Comparison of ENCODE assay signal across 14 cellular contexts in genomic region chr14:50978888-50979287, GRCh38. TPM values are rescaled to one million over a fixed set of nuclear protein-coding genes. Genes with fewer than 3 reads are reported as not detected.
A peak's percentile ranks its signal among the peaks of the same experiment; 100 is the strongest.
DNase-seq lines count a peak whose midpoint lies in the region; ATAC-seq, FAIRE-seq and TF ChIP-seq lines count a peak whose summit lies in the region.
"Had no signal": no experiment of that assay in that cellular context is flagged by ENCODE, and none has a peak within 500 bp of the region (broad histone marks: within the 10 kb centered on the region; RNA-seq: fewer than 3 reads in every experiment).

No MANE protein-coding gene starts in this region.

- no peak for TF ChIP-seq CTCF in HepG2 (CRISPR knock-in tag; IDR thresholded peaks at IDR 0.05)

- TF ChIP-seq POLR2A in GM12891 (IDR thresholded peaks at IDR 0.05; ENCODE audit: low read depth, low read length) (no peak), HepG2 (IDR thresholded peaks at IDR 0.05; ENCODE audit: insufficient read depth in 1 of 2, low read depth in 2 of 2, low read length in 2 of 2) (no peak)

- no peak overlapping the region for H3K9ac ChIP-seq in HepG2 (ENCODE audit: insufficient read depth, low read depth, low read length)

- TF ChIP-seq EP300 in HepG2 (IDR thresholded peaks at IDR 0.05; ENCODE audit: low read depth in 2 of 2, low read length in 2 of 2) (no peak), HepG2 (CRISPR knock-in tag; IDR thresholded peaks at IDR 0.05; ENCODE audit: borderline replicate concordance) (no peak)

- no peaks in the 10 kb centered on the region for H3K36me3 ChIP-seq in HepG2 (replicated peaks in 1 of 2; ENCODE audit: control insufficient read depth in 1 of 2, insufficient read depth in 2 of 2, low read length in 2 of 2)

- H3K79me2 ChIP-seq in HepG2 (ENCODE audit: insufficient read depth, low read length): no peaks in the 10 kb centered on the region

- ATAC-seq in GM19372 (IDR thresholded peaks at IDR 0.05; ENCODE audit: low read depth, unreplicated experiment) (peak; percentile 89), HG02763 (IDR thresholded peaks at IDR 0.05; ENCODE audit: unreplicated experiment) (peak; percentile 80), HG03439 (IDR thresholded peaks at IDR 0.05; ENCODE audit: unreplicated experiment) (peak; percentile 89), HepG2 (no peak)
- ATAC-seq: A549 had no signal

- DNase-seq in GM12891 (ENCODE audit: insufficient read length, low spot score) (peak; percentile 25), G401 (ENCODE audit: low spot score) (no peak), occipital lobe (lab: John Stamatoyannopoulos, UW) (no peak), COLO829 (ENCODE audit: low spot score) (no peak), HepG2 (ENCODE audit: low spot score) (no peak)
- DNase-seq: cortex of kidney, DMS79, NCI-H1694, T-helper 2 cell had no signal

- peaks cover 3 to 23% of the 10 kb centered on the region in 2 experiments; a peak in 3 of 5 replicates for H3K27me3 ChIP-seq in HepG2 (ENCODE audit: control insufficient read depth in 1 of 2, insufficient read depth in 2 of 2, low read length in 2 of 2)

- no peak overlapping the region for H3K4me3 ChIP-seq in HepG2 (replicated peaks in 1 of 3; ENCODE audit: insufficient read depth in 1 of 3, low read depth in 2 of 3, low read length in 3 of 3)
- H3K4me3 ChIP-seq: A549, GM23338 had no signal

- H3K9me3 ChIP-seq in HepG2 (ENCODE audit: low read length): no peaks in the 10 kb centered on the region
- H3K9me3 ChIP-seq: A549 had no signal

- intact Hi-C loops in HepG2 (cut with micrococcal nuclease; ENCODE audit: unreplicated experiment): no loop called here

- peak; percentile 84 for FAIRE-seq in GM12891 (lab: Jason Lieb, UNC)
- FAIRE-seq in HepG2 (lab: Jason Lieb, UNC): no peak
- FAIRE-seq: A549 had no signal

- no peak overlapping the region for H2AFZ ChIP-seq in HepG2 (ENCODE audit: low read length)
- H2AFZ ChIP-seq: GM23338 had no signal

- in situ Hi-C loops in G401 (cut with HindIII; ENCODE audit: low sequenced_read_pairs) (no loop called here), HepG2 (cut with HindIII; ENCODE audit: extremely low pct_ligation_motif_present, low pct_unique_long_range_greater_than_20kb) (no loop called here)

- H3K4me2 ChIP-seq in HepG2 (ENCODE audit: low read depth, low read length): no peak overlapping the region
- H3K4me2 ChIP-seq: A549, GM23338 had no signal

- 49% methylated on average over 4 of the region's 4 CpGs for WGBS in HepG2 (ENCODE audit: low lambda C conversion rate)

- POLR2A ChIA-PET in HepG2 (lab: Yijun Ruan, JAX): no interaction called here

- 0 out of 2 replicates have a peak, but pooled peaks cover 6% of the 10 kb centered on the region for H3K4me1 ChIP-seq in HepG2 (ENCODE audit: insufficient read depth, low read length)
- H3K4me1 ChIP-seq: A549 had no signal

- CTCF ChIA-PET in HepG2 (lab: Yijun Ruan, JAX; ENCODE audit: low intra/inter-chr PET ratio, low total read pairs): no interaction called here

- no peak for TF ChIP-seq RAD21 in HepG2 (CRISPR knock-in tag; IDR thresholded peaks at IDR 0.05)

- no TSS peak for BruUV-seq in HepG2 (replicated peaks; lab: Mats Ljungman, UMichigan)

- no peaks in the 10 kb centered on the region for H4K20me1 ChIP-seq in HepG2 (ENCODE audit: insufficient read depth, low read length)

- H3K27ac ChIP-seq in HepG2 (ENCODE audit: extremely low read length, insufficient read depth, low read length): no peak overlapping the region
- H3K27ac ChIP-seq: A549 had no signal

TF ChIP-seq in GM12891, 5 proteins besides CTCF, POLR2A, EP300 and RAD21:
- TF ChIP-seq TAF1 (IDR thresholded peaks at IDR 0.05; ENCODE audit: low read depth, low read length): no peak
- TF ChIP-seq POU2F2 (IDR thresholded peaks at IDR 0.05; ENCODE audit: low read depth, low read length): no peak
- TF ChIP-seq POLR2AphosphoS5 (IDR thresholded peaks at IDR 0.05; ENCODE audit: low read depth, low read length): no peak
- no peak for TF ChIP-seq SPI1 (IDR thresholded peaks at IDR 0.05; ENCODE audit: low read depth, low read length)
- TF ChIP-seq PAX5 (IDR thresholded peaks at IDR 0.05; ENCODE audit: insufficient read depth, low read length, severe bottlenecking): no peak

TF ChIP-seq in HepG2, 621 proteins besides CTCF, POLR2A, EP300 and RAD21:
- TF ChIP-seq ARID3A (IDR thresholded peaks at IDR 0.05; ENCODE audit: low read depth, low read length): no peak
- no peak for TF ChIP-seq NR3C1 (CRISPR knock-in tag; IDR thresholded peaks at IDR 0.05)
- no peak for TF ChIP-seq PPARG (CRISPR knock-in tag; conservative IDR thresholded peaks at IDR 0.05)
- TF ChIP-seq ZNF3 (CRISPR knock-in tag; IDR thresholded peaks at IDR 0.05): no peak
- TF ChIP-seq ZSCAN22 (CRISPR knock-in tag; IDR thresholded peaks at IDR 0.05): no peak
- no peak for TF ChIP-seq FOXM1 (CRISPR knock-in tag; IDR thresholded peaks at IDR 0.05)

RNA-seq across cellular contexts. Expression of gene PYGL, which starts 34.6 kb away (rescaled TPM):
- polyA plus RNA-seq in GM12891 (2012; ENCODE audit: low read depth, missing spikeins): 0.12 TPM
- total RNA-seq in G401 (2014; rRNA removed; shearing (Covaris generic)): 0.68 and 1.4 TPM in 2 replicates
- total RNA-seq in occipital lobe (9.4 TPM), HepG2 (2016; rRNA removed; fragmentation: Illumina TruSeq; extraction: Trizol) (110 and 138 TPM in 2 replicates)
- 24.2 and 25.1 TPM in 2 replicates for total RNA-seq in HepG2 (2016; cell fraction: cytosol; rRNA removed; fragmentation: Illumina TruSeq; extraction: Trizol; ENCODE audit: low read depth)
- 104 and 122 TPM in 2 replicates for total RNA-seq in HepG2 (2016; cell fraction: insoluble cytoplasmic fraction; rRNA removed; fragmentation: Illumina TruSeq; extraction: Trizol)
- 42.2 and 48.9 TPM in 2 replicates for total RNA-seq in HepG2 (2016; cell fraction: membrane; rRNA removed; fragmentation: Illumina TruSeq; extraction: Trizol)
- total RNA-seq in HepG2 (2016; cell fraction: nucleus; rRNA removed; fragmentation: Illumina TruSeq; extraction: Trizol): 69.1 and 77.8 TPM in 2 replicates
- 93.4 and 98.4 TPM in 2 replicates for polyA plus RNA-seq in HepG2 (2011; rRNA removed)
- 56.3 and 63.7 TPM in 2 replicates for polyA plus RNA-seq in HepG2 (2011; cell fraction: cytosol; rRNA removed)
- polyA plus RNA-seq in HepG2 (2011; cell fraction: nucleus; rRNA removed): 149 and 157 TPM in 2 replicates
- polyA plus RNA-seq in HepG2 (2012): 83.7 and 96.3 TPM in 2 replicates
- 8.8 and 10.5 TPM in 2 replicates for polyA plus RNA-seq in HepG2 (2016; cell fraction: cytosol; fragmentation: Illumina TruSeq; extraction: Trizol; ENCODE audit: low read depth)
- polyA plus RNA-seq in HepG2 (2016; cell fraction: insoluble cytoplasmic fraction; fragmentation: Illumina TruSeq; extraction: Trizol; ENCODE audit: low read depth): 95.4 and 102 TPM in 2 replicates
- polyA plus RNA-seq in HepG2 (2016; cell fraction: membrane; fragmentation: Illumina TruSeq; extraction: Trizol; ENCODE audit: low read depth): 16.6 and 19.8 TPM in 2 replicates
- 103 and 119 TPM in 2 replicates for polyA plus RNA-seq in HepG2 (2016; cell fraction: nucleus; fragmentation: Illumina TruSeq; extraction: Trizol; ENCODE audit: insufficient read depth, low read depth)
- polyA minus RNA-seq in HepG2 (2011; rRNA and poly(A)+ RNA removed; ENCODE audit: low replicate concordance): 42.1 and 79.4 TPM in 2 replicates
- polyA minus RNA-seq in HepG2 (2011; cell fraction: cytosol; rRNA and poly(A)+ RNA removed): 85.3 and 93.5 TPM in 2 replicates
- 147 and 159 TPM in 2 replicates for polyA minus RNA-seq in HepG2 (2011; cell fraction: nucleus; rRNA and poly(A)+ RNA removed)
